Comparison of ENCODE assay signal across 9 cellular contexts in the genomic region with DNA sequence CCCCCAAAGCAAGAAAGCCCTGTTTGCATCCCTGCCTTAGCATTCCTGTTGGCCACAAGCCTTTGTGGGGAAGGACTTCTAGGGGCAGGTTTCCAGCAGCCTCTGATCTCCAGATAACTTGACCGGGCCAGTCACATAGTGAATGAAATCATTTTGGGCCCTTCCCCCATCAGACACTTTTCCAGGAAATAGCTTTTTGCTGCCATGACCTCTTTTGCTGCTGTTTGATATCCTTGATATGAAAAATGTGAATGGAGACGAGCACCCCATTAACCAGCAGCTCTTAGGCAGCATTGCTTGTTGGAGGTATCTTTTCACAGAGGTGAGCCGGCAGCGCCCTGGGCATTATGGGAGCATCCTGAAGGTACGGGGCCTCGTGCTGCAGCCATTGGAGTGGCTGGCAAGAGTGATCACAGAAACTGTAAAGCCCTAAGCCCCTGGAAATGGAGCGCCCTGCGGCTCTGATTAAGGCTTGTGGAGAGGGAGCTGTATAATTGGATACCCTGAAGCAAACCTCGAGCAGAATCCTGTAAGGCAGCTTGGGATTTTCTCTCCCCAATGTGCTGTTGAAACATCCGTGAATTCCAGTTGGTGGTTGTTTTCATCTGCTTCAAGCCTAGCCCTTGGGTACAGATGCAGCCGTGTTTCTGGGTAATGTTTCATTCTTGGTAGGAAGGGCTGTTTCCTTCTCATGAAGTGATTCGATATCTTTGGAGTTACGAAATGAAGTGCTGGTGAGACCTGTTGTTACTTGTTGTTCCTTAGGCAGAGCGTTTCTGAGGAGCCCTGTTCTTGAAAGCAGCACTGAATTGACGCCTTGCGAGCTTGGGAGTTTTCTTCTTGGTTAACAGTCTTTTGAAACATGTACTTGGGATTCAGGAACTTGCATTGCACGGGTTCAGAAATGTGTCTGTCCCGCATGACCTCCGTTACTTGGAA.
DNase-seq lines count a peak whose midpoint lies in the region; ATAC-seq and TF ChIP-seq lines count a peak whose summit lies in the region.
"Had no signal": no experiment of that assay in that cellular context is flagged by ENCODE, and none has a peak within 500 bp of the region (broad histone marks: within the 10 kb centered on the region; RNA-seq: fewer than 3 reads in every experiment).

No MANE protein-coding gene starts in this region.

- 71 to 75% methylated on average over 19 of the region's 19 CpGs for WGBS in GM23248 (ENCODE audit: low coverage in 1 of 2, low lambda C conversion rate in 2 of 2, missing lambda C conversion rate in 2 of 2), 2 experiments

- no peaks in the 10 kb centered on the region for H3K27me3 ChIP-seq in GM23248 (replicated peaks; ENCODE audit: insufficient read depth)
- H3K27me3 ChIP-seq in SJCRH30 = no peaks in the 10 kb centered on the region

- H3K4me3 ChIP-seq in GM23248 (no peak overlapping the region), SJCRH30 (no peak overlapping the region), fibroblast of the aortic adventitia (ENCODE audit: low read depth, low read length) (no peak overlapping the region), skin epidermis (peak overlapping the region in 1 of 7 experiments; percentile 10)

- DNase-seq in GM23248 = peak; percentile 24
- peak; percentile 50 to 78 for DNase-seq in SJCRH30
- peak; percentile 78 for DNase-seq in fibroblast of the aortic adventitia (ENCODE audit: low read depth)
- no peak for DNase-seq in activated naive CD4-positive, alpha-beta T cell treated with Interleukin-2 at 50 U/mL for 16 hours
- DNase-seq: activated CD4-positive, alpha-beta T cell treated with anti-CD3 and anti-CD28 coated beads for 4 hours had no signal

- H3K9me3 ChIP-seq in GM23248 (ENCODE audit: low read depth) (no peaks in the 10 kb centered on the region), SJCRH30 (replicated peaks) (no peaks in the 10 kb centered on the region)

- H3K27ac ChIP-seq in GM23248 = no peak overlapping the region
- H3K27ac ChIP-seq in SJCRH30 = no peak overlapping the region
- H3K27ac ChIP-seq in skin epidermis = peak overlapping the region in 14 of 21 experiments; percentile 5 to 60 (median 40)

- H3F3A ChIP-seq in GM23248 (ENCODE audit: insufficient read depth) = no peaks in the 10 kb centered on the region

- H3K36me3 ChIP-seq in GM23248 (ENCODE audit: low read depth) (no peaks in the 10 kb centered on the region), SJCRH30 (no peaks in the 10 kb centered on the region)

- H4K20me1 ChIP-seq in GM23248 (ENCODE audit: insufficient read depth) = no peaks in the 10 kb centered on the region

- H3K79me2 ChIP-seq in GM23248 (ENCODE audit: insufficient read depth) = no peaks in the 10 kb centered on the region

- peaks cover 7% of the 10 kb centered on the region for H3K4me1 ChIP-seq in GM23248 (ENCODE audit: insufficient read depth)
- H3K4me1 ChIP-seq in SJCRH30 = peaks cover 17% of the 10 kb centered on the region

- H3K9ac ChIP-seq in GM23248 = no peak overlapping the region

- H2AFZ ChIP-seq in GM23248 = peak overlapping the region; percentile 57

- H3K4me2 ChIP-seq in GM23248 (ENCODE audit: unreplicated experiment) = no peak overlapping the region

- TF ChIP-seq CTCF in fibroblast of the aortic adventitia (IDR thresholded peaks at IDR 0.05; ENCODE audit: insufficient read depth, low read length) = no peak

- H3K9me2 ChIP-seq in GM23248 (ENCODE audit: insufficient read depth) = no peaks in the 10 kb centered on the region

- ATAC-seq in GM21576 (IDR thresholded peaks at IDR 0.05; ENCODE audit: unreplicated experiment) (no peak), HG03521 (IDR thresholded peaks at IDR 0.05; ENCODE audit: unreplicated experiment) (no peak), HG03139 (IDR thresholded peaks at IDR 0.05; ENCODE audit: unreplicated experiment) (no peak)

- in situ Hi-C loops in GM23248 (cut with MboI) = no loop called here

Comparison
In these comparisons a context has a peak if more than half of its experiments do, and no peak if none do; other contexts are left out.
1. H3K27ac ChIP-seq: peak in skin epidermis (14 of 21); none in GM23248 (single experiment) and SJCRH30 (single experiment).